In genomic region chr16:84616515-84616914, GRCh38 we compare ENCODE assay signal across 8 cellular contexts. TPM values are rescaled to one million over a fixed set of nuclear protein-coding genes. Genes with fewer than 3 reads are reported as not detected.
DNase-seq lines count a peak whose midpoint lies in the region; ATAC-seq and TF ChIP-seq lines count a peak whose summit lies in the region.

No MANE protein-coding gene starts in this region.

- peaks cover 7% of the 10 kb centered on the region for H3K27me3 ChIP-seq in cardiac muscle cell
- H3K27me3 ChIP-seq in stomach smooth muscle (ENCODE audit: control insufficient read depth in 1 of 2, insufficient read depth in 2 of 2, low read length in 2 of 2): no peaks in the 10 kb centered on the region

- H3K9me3 Mint-ChIP-seq in activated B cell treated with CpG ODN at 0.5 μM for 24 hours: no peaks in the 10 kb centered on the region

- POLR2A ChIA-PET in activated B cell treated with CpG ODN at 0.5 μM for 24 hours (lab: Charles Lee): interaction anchor here (0.6 to 10.7 kb wide), 11 partner anchors 9 to 1328 kb away, joined by 3 to 333 read pairs (median 9); no protein-coding TSS in a partner anchor

- intact Hi-C loops in cardiac septum (cut with DNase I) (no loop called here), activated B cell treated with CpG ODN at 0.5 μM for 24 hours (cut with micrococcal nuclease) (loop anchor here (1.0 to 2.0 kb wide), 2 partner anchors 9 to 30 kb away; no protein-coding TSS in a partner anchor)

- CTCF ChIA-PET in activated B cell treated with CpG ODN at 0.5 μM for 24 hours (lab: Charles Lee): interaction anchor here (0.9 to 3.4 kb wide), 2 partner anchors 53 to 123 kb away, joined by 3 to 9 read pairs; no protein-coding TSS in a partner anchor

- no peaks in the 10 kb centered on the region for H3K27me3 Mint-ChIP-seq in activated B cell treated with CpG ODN at 0.5 μM for 24 hours

- H3K4me1 Mint-ChIP-seq in activated B cell treated with CpG ODN at 0.5 μM for 24 hours: peaks cover 78% of the 10 kb centered on the region

- H3K4me3 Mint-ChIP-seq in activated B cell treated with CpG ODN at 0.5 μM for 24 hours: peak overlapping the region; percentile 94

- H3K4me3 ChIP-seq in cardiac muscle cell: peak overlapping the region; percentile 89
- H3K4me3 ChIP-seq in iPS-11a (ENCODE audit: low read depth, low read length): peak overlapping the region; percentile 79
- H3K4me3 ChIP-seq in stomach smooth muscle (ENCODE audit: low read length in 2 of 2): peak overlapping the region; percentile 42 to 81

- H3K9ac ChIP-seq in stomach smooth muscle (ENCODE audit: low read length in 2 of 2): peak overlapping the region; percentile 21 to 33

- DNase-seq in cardiac muscle cell (ENCODE audit: low read depth in 1 of 2, low spot score in 1 of 2) (no peak), cardiac septum (ENCODE audit: low spot score) (no peak), activated B cell treated with CpG ODN at 0.5 μM for 24 hours (no peak), middle frontal gyrus (ENCODE audit: extremely low spot score, low spot score) (no peak), globus pallidus (ENCODE audit: low spot score) (no peak)

- no peaks in the 10 kb centered on the region for H3K36me3 ChIP-seq in cardiac muscle cell
- H3K36me3 ChIP-seq in stomach smooth muscle (ENCODE audit: control insufficient read depth in 2 of 2, insufficient read depth in 2 of 2, low read length in 2 of 2): no peaks in the 10 kb centered on the region

- peak; percentile 15 for ATAC-seq in activated B cell treated with CpG ODN at 0.5 μM for 24 hours (ENCODE audit: low read depth)
- no peak for ATAC-seq in GM21619 (IDR thresholded peaks at IDR 0.05; ENCODE audit: unreplicated experiment)

- peak overlapping the region; percentile 84 for H3K27ac Mint-ChIP-seq in activated B cell treated with CpG ODN at 0.5 μM for 24 hours

- no peaks in the 10 kb centered on the region for H3K9me3 ChIP-seq in cardiac muscle cell (ENCODE audit: low read depth)
- no peaks in the 10 kb centered on the region for H3K9me3 ChIP-seq in stomach smooth muscle (ENCODE audit: control insufficient read depth in 2 of 2, low read length in 2 of 2)

- H3K27ac ChIP-seq in cardiac muscle cell: no peak overlapping the region
- no peak overlapping the region for H3K27ac ChIP-seq in stomach smooth muscle (ENCODE audit: low read length)

- TF ChIP-seq CTCF in cardiac muscle cell (IDR thresholded peaks at IDR 0.05; ENCODE audit: low read depth, low read length): no peak
- no peak for TF ChIP-seq CTCF in activated B cell treated with CpG ODN at 0.5 μM for 24 hours (IDR thresholded peaks at IDR 0.05)

- peaks cover 51% of the 10 kb centered on the region for H3K36me3 Mint-ChIP-seq in activated B cell treated with CpG ODN at 0.5 μM for 24 hours (ENCODE audit: low read depth)

- peaks cover 8% of the 10 kb centered on the region for H3K4me1 ChIP-seq in cardiac muscle cell (ENCODE audit: low read depth)
- H3K4me1 ChIP-seq in stomach smooth muscle (ENCODE audit: control insufficient read depth, insufficient read depth, low read length): peaks cover 27% of the 10 kb centered on the region

RNA-seq across cellular contexts. Expression of gene COTL1, which starts 1.4 kb away (rescaled TPM):
- 32.3 and 37.2 TPM in 2 replicates for total RNA-seq in cardiac muscle cell
- polyA plus RNA-seq in cardiac muscle cell: 70.2 and 83.5 TPM in 2 replicates
- 11.0 TPM for total RNA-seq in cardiac septum
- 487 and 525 TPM in 2 replicates for total RNA-seq in activated B cell treated with CpG ODN at 0.5 μM for 24 hours

RNA-seq across cellular contexts. Expression of gene KLHL36, which starts 31.8 kb away (rescaled TPM):
- total RNA-seq in cardiac muscle cell: 31.7 and 53.9 TPM in 2 replicates
- 14.5 and 19.2 TPM in 2 replicates for polyA plus RNA-seq in cardiac muscle cell
- 53.2 TPM for total RNA-seq in cardiac septum
- 62.6 and 72.7 TPM in 2 replicates for total RNA-seq in activated B cell treated with CpG ODN at 0.5 μM for 24 hours

Comparison
In these comparisons a context has a peak if more than half of its experiments do, and no peak if none do; other contexts are left out.
1. RNA of gene COTL1, which starts 1.4 kb away (total RNA-seq): 487 to 525 TPM in activated B cell treated with CpG ODN at 0.5 μM for 24 hours; 32.3 to 37.2 TPM in cardiac muscle cell and 11.0 TPM in cardiac septum (single experiment); every median in the first group is over 10 times any median in the second.
2. Peak in every context shown above with its lines, with median percentiles within 50 percentile points of each other: H3K4me3 ChIP-seq.